20 cellular contexts compared by ENCODE assay signal in genomic region chr2:15874854-15875776, GRCh38.
DNase-seq lines count a peak whose midpoint lies in the region; TF ChIP-seq lines count a peak whose summit lies in the region.
"Had no signal": no experiment of that assay in that cellular context is flagged by ENCODE, and none has a peak within 500 bp of the region (broad histone marks: within the 10 kb centered on the region; RNA-seq: fewer than 3 reads in every experiment).

No MANE protein-coding gene starts in this region.

- H3K9me3 Mint-ChIP-seq in immature natural killer cell, result peaks cover 0 to 6% (median 4%) of the 10 kb centered on the region in 6 donors

- H2BK15ac ChIP-seq in neuronal stem cell (ENCODE audit: low read length), result peak overlapping the region; percentile 28

- no peaks in the 10 kb centered on the region for H3K9me2 ChIP-seq in hepatocyte (replicated peaks; ENCODE audit: insufficient read depth)

- peak overlapping the region; percentile 17 for H3K4ac ChIP-seq in neuronal stem cell (ENCODE audit: low read length)

- H3K4me3 Mint-ChIP-seq in immature natural killer cell, result no peak overlapping the region
- H3K4me3 Mint-ChIP-seq: CD4-positive, alpha-beta memory T cell had no signal

- H4K91ac ChIP-seq in neuronal stem cell (ENCODE audit: low read depth, low read length, poor library complexity), result no peak overlapping the region

- H3K4me3 ChIP-seq in hepatocyte (no peak overlapping the region), liver (ENCODE audit: low read depth in 1 of 3, low read length in 3 of 3) (no peak overlapping the region), neuronal stem cell (ENCODE audit: low read length in 2 of 2) (no peak overlapping the region)
- H3K4me3 ChIP-seq: BLaER1 treated with 17β-estradiol and CSF1 and Interleukin-3, amounts not matched to agents 10 nM and 100 nM had no signal

- no peak overlapping the region for H3K18ac ChIP-seq in neuronal stem cell (ENCODE audit: low read length)

- H3K36me3 ChIP-seq in hepatocyte (replicated peaks; ENCODE audit: insufficient read depth, low read depth) (no peaks in the 10 kb centered on the region), liver (ENCODE audit: control insufficient read depth in 4 of 4, insufficient read depth in 3 of 4, low read depth in 1 of 4, low read length in 3 of 4) (no peaks in the 10 kb centered on the region), neuronal stem cell (replicated peaks in 1 of 2; ENCODE audit: control insufficient read depth in 2 of 2, insufficient read depth in 2 of 2, low read length in 2 of 2) (no peaks in the 10 kb centered on the region)
- H3K36me3 ChIP-seq: BLaER1 treated with 17β-estradiol and CSF1 and Interleukin-3, amounts not matched to agents 10 nM and 100 nM had no signal

- no peak overlapping the region for H3K9ac ChIP-seq in liver (ENCODE audit: low read depth in 1 of 2, low read length in 2 of 2)
- H3K9ac ChIP-seq in neuronal stem cell (ENCODE audit: low read depth, low read length, poor library complexity), result no peak overlapping the region
- H3K9ac ChIP-seq: BLaER1 treated with 17β-estradiol and CSF1 and Interleukin-3, amounts not matched to agents 10 nM and 100 nM had no signal

- H3K79me1 ChIP-seq in neuronal stem cell (ENCODE audit: low read depth, low read length), result no peaks in the 10 kb centered on the region

- no peak overlapping the region for H3K14ac ChIP-seq in neuronal stem cell (ENCODE audit: low read length)

- H3K27me3 ChIP-seq in hepatocyte (no peaks in the 10 kb centered on the region), liver (ENCODE audit: control insufficient read depth in 4 of 4, insufficient read depth in 4 of 4, low read length in 3 of 4) (no peaks in the 10 kb centered on the region), neuronal stem cell (ENCODE audit: control insufficient read depth in 3 of 3, insufficient read depth in 3 of 3, low read depth in 1 of 3, low read length in 3 of 3) (no peaks in the 10 kb centered on the region)
- H3K27me3 ChIP-seq: BLaER1 treated with 17β-estradiol and CSF1 and Interleukin-3, amounts not matched to agents 10 nM and 100 nM had no signal

- DNase-seq in hepatocyte (ENCODE audit: low spot score) (no peak), neuronal stem cell (ENCODE audit: low spot score) (no peak), midbrain (lab: John Stamatoyannopoulos, UW) (no peak), ureter (ENCODE audit: low spot score) (no peak), EL (no peak), immature natural killer cell (no peak)
- DNase-seq: AML-193; CD4-positive, alpha-beta memory T cell; COR-L47; DND-41; NCI-H1048; NCI-H1694; NCI-H2029 treated with DMSO at 0.1 percent for 48 hours; NCI-H446 treated with DMSO at 0.1 percent for 48 hours; NCI-H82; NK-92 treated with Interleukin-12 subunit alpha and Interleukin-12 subunit beta, amount 100 ng/mL, for 24 hours; PC-3 had no signal

- H3K23ac ChIP-seq in neuronal stem cell (ENCODE audit: low read depth, low read length, poor library complexity), result no peak overlapping the region

- H3K9me3 ChIP-seq in hepatocyte (ENCODE audit: low read depth), result no peaks in the 10 kb centered on the region
- no peaks in the 10 kb centered on the region for H3K9me3 ChIP-seq in liver (ENCODE audit: control insufficient read depth in 4 of 4, low read length in 3 of 4)
- H3K9me3 ChIP-seq in neuronal stem cell (replicated peaks in 1 of 2; ENCODE audit: control insufficient read depth in 2 of 2, insufficient read depth in 1 of 2, low read depth in 1 of 2, low read length in 2 of 2), result no peaks in the 10 kb centered on the region

- H3K27ac Mint-ChIP-seq in immature natural killer cell, result no peak overlapping the region

- H3K4me1 ChIP-seq in hepatocyte (ENCODE audit: insufficient read depth), result peaks cover 4% of the 10 kb centered on the region
- H3K4me1 ChIP-seq in liver (ENCODE audit: control insufficient read depth in 4 of 4, insufficient read depth in 4 of 4, low read length in 3 of 4), result peaks cover 7 to 26% (median 18%) of the 10 kb centered on the region in 4 donors
- H3K4me1 ChIP-seq in neuronal stem cell (ENCODE audit: control insufficient read depth in 2 of 2, insufficient read depth in 1 of 2, low read depth in 1 of 2, low read length in 2 of 2), result peaks cover 0 to 4% of the 10 kb centered on the region in 2 donors
- H3K4me1 ChIP-seq: BLaER1 treated with 17β-estradiol and CSF1 and Interleukin-3, amounts not matched to agents 10 nM and 100 nM had no signal

- H4K20me1 ChIP-seq in hepatocyte (ENCODE audit: insufficient read depth, poor library complexity, severe bottlenecking), result no peaks in the 10 kb centered on the region
- H4K20me1 ChIP-seq: BLaER1 treated with 17β-estradiol and CSF1 and Interleukin-3, amounts not matched to agents 10 nM and 100 nM had no signal

- H3K27ac ChIP-seq in hepatocyte (peak overlapping the region; percentile 68), liver (ENCODE audit: low read depth in 1 of 2, low read length in 2 of 2) (peak overlapping the region; percentile 51 to 52), neuronal stem cell (replicated peaks; ENCODE audit: low read length) (no peak overlapping the region)
- H3K27ac ChIP-seq: BLaER1 treated with 17β-estradiol and CSF1 and Interleukin-3, amounts not matched to agents 10 nM and 100 nM; HL-60 had no signal

- no peak overlapping the region for H3K4me2 ChIP-seq in hepatocyte
- no peak overlapping the region for H3K4me2 ChIP-seq in neuronal stem cell (ENCODE audit: insufficient read depth, low read length, poor library complexity, severe bottlenecking)
- H3K4me2 ChIP-seq: BLaER1 treated with 17β-estradiol and CSF1 and Interleukin-3, amounts not matched to agents 10 nM and 100 nM had no signal

- no peaks in the 10 kb centered on the region for H3K36me3 Mint-ChIP-seq in immature natural killer cell
- H3K36me3 Mint-ChIP-seq: CD4-positive, alpha-beta memory T cell had no signal

- H3K79me2 ChIP-seq in hepatocyte, result no peaks in the 10 kb centered on the region

- H2BK120ac ChIP-seq in neuronal stem cell (ENCODE audit: low read depth, low read length), result no peak overlapping the region

- no peak overlapping the region for H4K8ac ChIP-seq in neuronal stem cell (ENCODE audit: low read depth, low read length)

- peaks cover 1 to 7% (median 2%) of the 10 kb centered on the region in 3 donors for H3K27me3 Mint-ChIP-seq in immature natural killer cell (ENCODE audit: low read depth in 3 of 3)

- H2AK5ac ChIP-seq in neuronal stem cell (ENCODE audit: low read depth, low read length), result no peak overlapping the region

- no peak overlapping the region for H2AFZ ChIP-seq in hepatocyte
- H2AFZ ChIP-seq in neuronal stem cell (ENCODE audit: low read length), result no peak overlapping the region

- H2BK12ac ChIP-seq in neuronal stem cell (ENCODE audit: low read length), result no peak overlapping the region

- H3K4me1 Mint-ChIP-seq in immature natural killer cell, result no peaks in the 10 kb centered on the region
- H3K4me1 Mint-ChIP-seq: CD4-positive, alpha-beta memory T cell had no signal

- TF ChIP-seq CTCF in hepatocyte (IDR thresholded peaks at IDR 0.05; ENCODE audit: poor library complexity) (no peak), liver (IDR thresholded peaks at IDR 0.05; ENCODE audit: low read depth, low read length, missing input control) (no peak)

- TF ChIP-seq RAD21 in liver (IDR thresholded peaks at IDR 0.05), result peak; percentile 13 to 36

- H2BK5ac ChIP-seq in neuronal stem cell (ENCODE audit: low read length), result no peak overlapping the region

- 85% methylated on average over 7 of the region's 7 CpGs for WGBS in hepatocyte (ENCODE audit: low lambda C conversion rate, missing lambda C conversion rate)
- 39% methylated on average over 7 of the region's 7 CpGs for WGBS in liver
- no CpG with 5 or more reads among the region's 7 CpGs for WGBS in neuronal stem cell (ENCODE audit: extremely low coverage in 2 of 2, insufficient read length in 2 of 2, insufficient replicate concordance in 1 of 2), 2 donors

TF ChIP-seq in liver, 16 proteins besides CTCF, POLR2A, EP300 and RAD21 (continues in another document):
- TF ChIP-seq TAF1 (conservative IDR thresholded peaks at IDR 0.05), result no peak
- TF ChIP-seq HNF4G (IDR thresholded peaks at IDR 0.05), result peak; percentile 71
- TF ChIP-seq FOXA2 (IDR thresholded peaks at IDR 0.05), result no peak
- TF ChIP-seq NR2F2 (IDR thresholded peaks at IDR 0.05), result peak; percentile 22
- TF ChIP-seq GABPA (IDR thresholded peaks at IDR 0.05 in 1 of 2, conservative IDR thresholded peaks at IDR 0.05 in 1 of 2), result no peak
- TF ChIP-seq SP1 (IDR thresholded peaks at IDR 0.05), result peak; percentile 87
- no peak for TF ChIP-seq EGR1 (IDR thresholded peaks at IDR 0.05; ENCODE audit: low read depth in 2 of 2)
- TF ChIP-seq RXRA (IDR thresholded peaks at IDR 0.05), result peak; percentile 85 to 93
- TF ChIP-seq HNF4A (conservative IDR thresholded peaks at IDR 0.05), result peak; percentile 90 to 91
- TF ChIP-seq YY1 (IDR thresholded peaks at IDR 0.05), result peak; percentile 54
- peak; percentile 12 for TF ChIP-seq ATF3 (IDR thresholded peaks at IDR 0.05)
- TF ChIP-seq MAX (IDR thresholded peaks at IDR 0.05), result peak; percentile 60
